In the genomic region with DNA sequence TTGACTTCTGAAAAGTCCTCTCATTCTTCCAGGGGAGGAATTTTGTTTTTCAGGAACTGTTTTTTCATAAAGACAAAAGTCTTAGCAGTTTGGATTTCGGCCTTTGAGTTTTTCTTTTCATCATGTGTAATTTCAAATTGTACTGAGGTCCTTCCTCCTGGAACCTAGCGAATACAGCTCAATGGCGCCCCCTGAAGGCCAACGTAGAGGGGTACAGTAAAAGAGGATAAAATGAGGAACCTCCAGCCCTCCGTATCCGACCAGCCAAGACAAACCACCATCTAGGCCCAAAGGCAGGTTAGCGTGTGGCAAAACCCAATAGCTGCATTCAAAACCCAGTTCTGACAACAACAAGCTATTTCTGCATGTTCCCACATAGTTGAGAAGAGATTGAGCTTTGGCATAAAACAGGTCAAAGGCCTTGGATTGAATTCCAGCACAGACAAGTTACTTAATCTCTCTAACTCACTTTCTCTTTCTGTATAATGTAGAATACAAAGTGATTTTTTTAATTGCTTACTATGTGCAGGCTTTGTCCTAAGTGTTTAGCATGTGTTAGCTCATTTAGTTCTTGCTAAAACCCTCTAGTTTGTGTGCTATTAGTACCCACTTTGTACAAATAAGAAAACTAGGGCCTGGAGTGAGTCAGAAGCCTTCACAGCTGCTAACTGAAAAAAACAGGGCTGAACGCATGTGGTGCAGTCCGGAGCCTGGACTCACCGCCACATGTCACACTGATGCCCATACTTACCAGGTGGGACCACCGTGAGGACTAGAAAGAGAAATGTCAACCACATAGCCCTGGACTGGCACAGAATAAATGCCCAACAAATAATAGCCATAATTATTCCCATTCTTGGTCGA, we compare ENCODE assay signal across 8 cellular contexts. TPM values are rescaled to one million over a fixed set of nuclear protein-coding genes. Genes with fewer than 3 reads are reported as not detected.
A peak's percentile ranks its signal among the peaks of the same experiment; 100 is the strongest.
DNase-seq lines count a peak whose midpoint lies in the region; ATAC-seq and TF ChIP-seq lines count a peak whose summit lies in the region.

No MANE protein-coding gene starts in this region.

- intact Hi-C loops in testis (cut with DNase I; ENCODE audit: low total_unique reads), result loop anchor here (5.0 kb wide), 2 partner anchors 338 to 463 kb away; no protein-coding TSS in a partner anchor

- H3K4me1 Mint-ChIP-seq in IgD-negative memory B cell, result peaks cover 50 to 63% (median 57%) of the 10 kb centered on the region in 3 donors
- peaks cover 58% of the 10 kb centered on the region for H3K4me1 Mint-ChIP-seq in activated T-helper 17 cell treated with anti-CD3 and anti-CD28 coated beads, Interleukin-2, amount 50 U/mL, for 72 hours

- H3K27ac Mint-ChIP-seq in IgD-negative memory B cell, result peak overlapping the region; percentile 36 to 95 (median 88)
- H3K27ac Mint-ChIP-seq in activated T-helper 17 cell treated with anti-CD3 and anti-CD28 coated beads, Interleukin-2, amount 50 U/mL, for 72 hours, result peak overlapping the region; percentile 98

- no peaks in the 10 kb centered on the region for H3K9me3 ChIP-seq in testis

- TF ChIP-seq POLR2A in testis (IDR thresholded peaks at IDR 0.05), result no peak

- peak; percentile 63 for ATAC-seq in GM21515 (IDR thresholded peaks at IDR 0.05; ENCODE audit: unreplicated experiment)
- peak; percentile 81 for ATAC-seq in activated T-helper 17 cell treated with anti-CD3 and anti-CD28 coated beads, Interleukin-2, amount 50 U/mL, for 72 hours (replicated peaks)
- ATAC-seq in omental fat pad (ENCODE audit: low FRiP score), result peak; percentile 89

- no peaks in the 10 kb centered on the region for H3K36me3 ChIP-seq in testis (ENCODE audit: low read depth, missing control alignments)

- no peaks in the 10 kb centered on the region for H3K4me1 ChIP-seq in testis

- H3K27me3 Mint-ChIP-seq in IgD-negative memory B cell, result no peaks in the 10 kb centered on the region
- H3K27me3 Mint-ChIP-seq in activated T-helper 17 cell treated with anti-CD3 and anti-CD28 coated beads, Interleukin-2, amount 50 U/mL, for 72 hours, result no peaks in the 10 kb centered on the region

- no peaks in the 10 kb centered on the region for H3K9me3 Mint-ChIP-seq in IgD-negative memory B cell
- H3K9me3 Mint-ChIP-seq in activated T-helper 17 cell treated with anti-CD3 and anti-CD28 coated beads, Interleukin-2, amount 50 U/mL, for 72 hours, result no peaks in the 10 kb centered on the region

- H3K36me3 Mint-ChIP-seq in IgD-negative memory B cell, result peaks cover 2% of the 10 kb centered on the region
- no peaks in the 10 kb centered on the region for H3K36me3 Mint-ChIP-seq in activated T-helper 17 cell treated with anti-CD3 and anti-CD28 coated beads, Interleukin-2, amount 50 U/mL, for 72 hours (ENCODE audit: low read depth)

- no peak overlapping the region for H3K27ac ChIP-seq in testis

- WGBS in testis, 2 donors, result 40 to 46% methylated on average over 12 of the region's 12 CpGs

- DNase-seq in DMS 273 treated with DMSO at 0.1 percent for 48 hours (lab: John Stamatoyannopoulos, UW), result peak; percentile 3
- peak; percentile 77 for DNase-seq in RPMI7951 (ENCODE audit: low read depth)
- peak; percentile 87 for DNase-seq in fibroblast of villous mesenchyme (ENCODE audit: low read depth)
- peak; percentile 88 for DNase-seq in omental fat pad (ENCODE audit: low spot score)
- DNase-seq in testis, result peak; percentile 90

- H3K4me3 Mint-ChIP-seq in IgD-negative memory B cell, result peak overlapping the region; percentile 12 to 88 (median 65)
- peak overlapping the region; percentile 81 for H3K4me3 Mint-ChIP-seq in activated T-helper 17 cell treated with anti-CD3 and anti-CD28 coated beads, Interleukin-2, amount 50 U/mL, for 72 hours

- H3K4me3 ChIP-seq in fibroblast of villous mesenchyme (ENCODE audit: low read depth, low read length) (no peak overlapping the region), testis (no peak overlapping the region)

- H3K27me3 ChIP-seq in testis, result no peaks in the 10 kb centered on the region

- TF ChIP-seq CTCF in fibroblast of villous mesenchyme (IDR thresholded peaks at IDR 0.05; ENCODE audit: insufficient read depth, low read depth, low read length), result peak; percentile 91
- peak in 2 of 3 donors; percentile 59 to 97 for TF ChIP-seq CTCF in omental fat pad (IDR thresholded peaks at IDR 0.05)
- TF ChIP-seq CTCF in testis (IDR thresholded peaks at IDR 0.05), result peak; percentile 86 to 96 (median 90)

RNA-seq across cellular contexts. Expression of a gene that starts 43.2 kb away (rescaled TPM):
- polyA plus RNA-seq in IgD-negative memory B cell (192 TPM), testis (ENCODE audit: insufficient read depth, low read depth, low replicate concordance) (21.1 TPM)
- total RNA-seq in RPMI7951 (2014; rRNA removed; shearing (Covaris generic)), result 33.1 and 40.0 TPM in 2 replicates
- 100 to 1,000 TPM; 309 to 471 TPM for total RNA-seq in activated T-helper 17 cell treated with anti-CD3 and anti-CD28 coated beads, Interleukin-2, amount 50 U/mL, for 72 hours
- total RNA-seq in fibroblast of villous mesenchyme (80.2 and 95.0 TPM in 2 replicates), omental fat pad (100 to 1,000 TPM in 3 of 4 donors, 10 to 100 TPM in 1; 72.4 to 211 (median 165) TPM), testis (10 to 100 TPM; 15.1 to 15.3 TPM)

Comparison
In these comparisons a context has a peak if more than half of its experiments do, and no peak if none do; other contexts are left out.
1. DNase-seq: peak in every context shown above with its lines; median percentile 90 in testis; 88 in omental fat pad; 87 in fibroblast of villous mesenchyme; 77 in RPMI7951; 3 in DMS 273 treated with DMSO at 0.1 percent for 48 hours.